In genomic region chr19:48501961-48502719, GRCh38 we compare ENCODE assay signal across 6 cellular contexts. TPM values are rescaled to one million over a fixed set of nuclear protein-coding genes. Genes with fewer than 3 reads are reported as not detected.
DNase-seq lines count a peak whose midpoint lies in the region; ATAC-seq, FAIRE-seq and TF ChIP-seq lines count a peak whose summit lies in the region.

No MANE protein-coding gene starts in this region.

- H3K27ac Mint-ChIP-seq in CD4-positive, CD25-positive, alpha-beta regulatory T cell, result peak overlapping the region in 1 of 3 donors; percentile 74
- no peak overlapping the region for H3K27ac Mint-ChIP-seq in T-helper 2 cell treated with Interferon-gamma antibody and Interleukin-4, amounts not matched to agents 5 μg/mL and 100 μg/mL, for 36 hours

- H3K4me3 Mint-ChIP-seq in CD4-positive, CD25-positive, alpha-beta regulatory T cell, result peak overlapping the region in 3 of 4 donors; percentile 38 to 81 (median 67)
- peak overlapping the region; percentile 63 for H3K4me3 Mint-ChIP-seq in T-helper 2 cell treated with Interferon-gamma antibody and Interleukin-4, amounts not matched to agents 5 μg/mL and 100 μg/mL, for 36 hours

- H3F3A ChIP-seq in MM.1S (ENCODE audit: insufficient read depth, low read length), result no peaks in the 10 kb centered on the region

- ATAC-seq in CD4-positive, CD25-positive, alpha-beta regulatory T cell (ENCODE audit: low read depth in 2 of 2), result peak; percentile 51 to 66
- ATAC-seq in HG03175 (IDR thresholded peaks at IDR 0.05; ENCODE audit: unreplicated experiment), result no peak

- no TSS peak for BruUV-seq in endothelial cell of umbilical vein (replicated peaks; lab: Mats Ljungman, UMichigan)

- H3K4me3 ChIP-seq in CD4-positive, CD25-positive, alpha-beta regulatory T cell (ENCODE audit: low read depth, low read length), result no peak overlapping the region
- H3K4me3 ChIP-seq in MM.1S (ENCODE audit: low read length), result peak overlapping the region; percentile 15; the same call in 1 of the 2 replicates
- H3K4me3 ChIP-seq in endothelial cell of umbilical vein (replicated peaks in 1 of 3; ENCODE audit: insufficient read depth in 1 of 3, low read depth in 1 of 3, low read length in 3 of 3), result no peak overlapping the region

- H3K79me2 ChIP-seq in MM.1S (ENCODE audit: low read length) (no peaks in the 10 kb centered on the region), endothelial cell of umbilical vein (ENCODE audit: control insufficient read depth, insufficient read depth, low read length) (no peaks in the 10 kb centered on the region)

- no peaks in the 10 kb centered on the region for H3K9me2 ChIP-seq in MM.1S (replicated peaks; ENCODE audit: insufficient read depth, low read length)

- H3K4me2 ChIP-seq in MM.1S (ENCODE audit: low read depth, low read length) (peak overlapping the region; percentile 83), endothelial cell of umbilical vein (ENCODE audit: insufficient read depth, low read length) (no peak overlapping the region)

- no peaks in the 10 kb centered on the region for H3K9me3 ChIP-seq in CD4-positive, CD25-positive, alpha-beta regulatory T cell (ENCODE audit: control insufficient read depth in 2 of 2, low read length in 2 of 2)
- H3K9me3 ChIP-seq in MM.1S (replicated peaks; ENCODE audit: insufficient read depth, low read length) (no peaks in the 10 kb centered on the region), endothelial cell of umbilical vein (replicated peaks; ENCODE audit: control insufficient read depth, insufficient read depth, low read length) (no peaks in the 10 kb centered on the region)

- peaks cover 10% of the 10 kb centered on the region for H3K4me1 ChIP-seq in CD4-positive, CD25-positive, alpha-beta regulatory T cell (ENCODE audit: control insufficient read depth, insufficient read depth, low read length, poor library complexity, severe bottlenecking)
- H3K4me1 ChIP-seq in MM.1S (ENCODE audit: low read length) (no peaks in the 10 kb centered on the region), endothelial cell of umbilical vein (ENCODE audit: control insufficient read depth, extremely low read depth, insufficient read depth, low read length) (no peaks in the 10 kb centered on the region)

- no peak for TF ChIP-seq POLR2A in endothelial cell of umbilical vein (IDR thresholded peaks at IDR 0.05; ENCODE audit: low read depth, low read length)

- POLR2A ChIA-PET in endothelial cell of umbilical vein (lab: Charles Lee), result no interaction called here

- peaks cover 0 to 31% (median 3%) of the 10 kb centered on the region in 4 donors for H3K4me1 Mint-ChIP-seq in CD4-positive, CD25-positive, alpha-beta regulatory T cell
- H3K4me1 Mint-ChIP-seq in T-helper 2 cell treated with Interferon-gamma antibody and Interleukin-4, amounts not matched to agents 5 μg/mL and 100 μg/mL, for 36 hours (ENCODE audit: low read depth), result peaks cover 5% of the 10 kb centered on the region

- dilution Hi-C loops in endothelial cell of umbilical vein (cut with MboI; ENCODE audit: extremely low pct_ligation_motif_present, low sequenced_read_pairs), result no loop called here

- H3K9ac ChIP-seq in MM.1S (ENCODE audit: low read length), result no peak overlapping the region
- no peak overlapping the region for H3K9ac ChIP-seq in endothelial cell of umbilical vein (replicated peaks; ENCODE audit: extremely low read depth, insufficient read depth, low read length)

- no peaks in the 10 kb centered on the region for H3K9me1 ChIP-seq in endothelial cell of umbilical vein (replicated peaks; ENCODE audit: control insufficient read depth, extremely low read depth, insufficient read depth, low read length)

- H3K27ac ChIP-seq in CD4-positive, CD25-positive, alpha-beta regulatory T cell (ENCODE audit: insufficient read depth, low read length, poor library complexity, severe bottlenecking), result peak overlapping the region; percentile 47
- H3K27ac ChIP-seq in MM.1S (ENCODE audit: low read length), result no peak overlapping the region
- no peak overlapping the region for H3K27ac ChIP-seq in endothelial cell of umbilical vein (ENCODE audit: insufficient read depth, low read depth, low read length)

- peaks cover 9% of the 10 kb centered on the region for H3K27me3 Mint-ChIP-seq in CD4-positive, CD25-positive, alpha-beta regulatory T cell
- H3K27me3 Mint-ChIP-seq in T-helper 2 cell treated with Interferon-gamma antibody and Interleukin-4, amounts not matched to agents 5 μg/mL and 100 μg/mL, for 36 hours (ENCODE audit: low read depth), result peaks cover 2% of the 10 kb centered on the region

- peaks cover 3% of the 10 kb centered on the region for H3K36me3 Mint-ChIP-seq in CD4-positive, CD25-positive, alpha-beta regulatory T cell
- no peaks in the 10 kb centered on the region for H3K36me3 Mint-ChIP-seq in T-helper 2 cell treated with Interferon-gamma antibody and Interleukin-4, amounts not matched to agents 5 μg/mL and 100 μg/mL, for 36 hours (ENCODE audit: low read depth)

- FAIRE-seq in endothelial cell of umbilical vein (lab: Jason Lieb, UNC), result peak; percentile 24

- no peaks in the 10 kb centered on the region for H3K27me3 ChIP-seq in CD4-positive, CD25-positive, alpha-beta regulatory T cell (ENCODE audit: control insufficient read depth, insufficient read depth, low read length)
- H3K27me3 ChIP-seq in MM.1S (replicated peaks; ENCODE audit: insufficient read depth, low read length) (peaks cover 42% of the 10 kb centered on the region), endothelial cell of umbilical vein (ENCODE audit: control insufficient read depth in 2 of 2, insufficient read depth in 2 of 2, low read length in 2 of 2) (peaks cover 2 to 7% of the 10 kb centered on the region in 2 experiments)

- H3K9me3 Mint-ChIP-seq in CD4-positive, CD25-positive, alpha-beta regulatory T cell, result no peaks in the 10 kb centered on the region
- H3K9me3 Mint-ChIP-seq in T-helper 2 cell treated with Interferon-gamma antibody and Interleukin-4, amounts not matched to agents 5 μg/mL and 100 μg/mL, for 36 hours, result no peaks in the 10 kb centered on the region

- H4K20me1 ChIP-seq in MM.1S (ENCODE audit: insufficient read depth, low read length) (no peaks in the 10 kb centered on the region), endothelial cell of umbilical vein (replicated peaks; ENCODE audit: control insufficient read depth, extremely low read depth, insufficient read depth, low read length) (no peaks in the 10 kb centered on the region)

- TF ChIP-seq CTCF in MM.1S (IDR thresholded peaks at IDR 0.05; ENCODE audit: low read length) (no peak), endothelial cell of umbilical vein (IDR thresholded peaks at IDR 0.05; ENCODE audit: extremely low read depth in 1 of 2, insufficient read depth in 1 of 2, low read depth in 1 of 2, low read length in 2 of 2) (no peak)

- CTCF ChIA-PET in endothelial cell of umbilical vein (lab: Charles Lee), result interaction anchor here (1.0 to 1.1 kb wide), 2 partner anchors 12 to 82 kb away, joined by 5 read pairs; no protein-coding TSS in a partner anchor

- intact Hi-C loops in endothelial cell of umbilical vein (cut with micrococcal nuclease), result no loop called here

- DNase-seq in CD4-positive, CD25-positive, alpha-beta regulatory T cell, result peak; percentile 67 to 82 (median 69)
- DNase-seq in MM.1S (peak; percentile 91), endothelial cell of umbilical vein (ENCODE audit: low read depth, low spot score) (no peak)
- DNase-seq in T-helper 2 cell treated with Interferon-gamma antibody and Interleukin-4, amounts not matched to agents 5 μg/mL and 100 μg/mL, for 36 hours (ENCODE audit: low spot score), result peak; percentile 49
- peak; percentile 71 to 72 for DNase-seq in stimulated activated CD4-positive, alpha-beta T cell treated with anti-CD3 and anti-CD28 coated beads, Interleukin-2, amount 100 ng/mL, for 24 hours

- no peaks in the 10 kb centered on the region for H3K36me3 ChIP-seq in CD4-positive, CD25-positive, alpha-beta regulatory T cell (ENCODE audit: control insufficient read depth, insufficient read depth, low read length)
- H3K36me3 ChIP-seq in MM.1S (replicated peaks; ENCODE audit: insufficient read depth, low read length) (no peaks in the 10 kb centered on the region), endothelial cell of umbilical vein (ENCODE audit: control insufficient read depth in 2 of 2, extremely low read depth in 1 of 2, insufficient read depth in 2 of 2, low read length in 2 of 2) (no peaks in the 10 kb centered on the region)

- peak overlapping the region; percentile 18 for H2AFZ ChIP-seq in MM.1S (ENCODE audit: low read length)
- H2AFZ ChIP-seq in endothelial cell of umbilical vein (ENCODE audit: low read depth, low read length), result peak overlapping the region; percentile 29

RNA-seq across cellular contexts. Expression of gene LMTK3, which starts 9.5 kb away (rescaled TPM):
- total RNA-seq in CD4-positive, CD25-positive, alpha-beta regulatory T cell, result 6.3 TPM
- not detected for polyA plus RNA-seq in CD4-positive, CD25-positive, alpha-beta regulatory T cell
- 0.11 TPM in 1 of 2 replicates, not detected in the other for total RNA-seq in endothelial cell of umbilical vein
- 0.05 and 0.14 TPM in 2 replicates for polyA plus RNA-seq in endothelial cell of umbilical vein
- 0.01 TPM in 1 of 2 replicates, not detected in the other for polyA plus RNA-seq in endothelial cell of umbilical vein (2011; cell fraction: cytosol; rRNA removed)
- 0.04 TPM in 1 of 2 replicates, not detected in the other for polyA plus RNA-seq in endothelial cell of umbilical vein (2011; cell fraction: nucleus; rRNA removed)
- 0.16 and 0.35 TPM in 2 replicates for polyA plus RNA-seq in endothelial cell of umbilical vein (2012)
- not detected in 2 replicates for polyA minus RNA-seq in endothelial cell of umbilical vein
- polyA minus RNA-seq in endothelial cell of umbilical vein (2011; cell fraction: cytosol; rRNA and poly(A)+ RNA removed), result 0.51 TPM
- 0.24 TPM in 1 of 2 replicates, not detected in the other for polyA minus RNA-seq in endothelial cell of umbilical vein (2011; cell fraction: nucleus; rRNA and poly(A)+ RNA removed)

RNA-seq across cellular contexts. Expression of gene CYTH2, which starts 33.0 kb away (rescaled TPM):
- 46.7 TPM for total RNA-seq in CD4-positive, CD25-positive, alpha-beta regulatory T cell
- polyA plus RNA-seq in CD4-positive, CD25-positive, alpha-beta regulatory T cell, result 10 to 100 TPM; 24.2 to 35.0 (median 30.2) TPM
- total RNA-seq in endothelial cell of umbilical vein, result 119 and 125 TPM in 2 replicates
- 98.4 and 98.6 TPM in 2 replicates for polyA plus RNA-seq in endothelial cell of umbilical vein
- 91.8 and 108 TPM in 2 replicates for polyA plus RNA-seq in endothelial cell of umbilical vein (2011; cell fraction: cytosol; rRNA removed)
- 309 and 317 TPM in 2 replicates for polyA plus RNA-seq in endothelial cell of umbilical vein (2011; cell fraction: nucleus; rRNA removed)
- 61.0 and 67.4 TPM in 2 replicates for polyA plus RNA-seq in endothelial cell of umbilical vein (2012)
- polyA minus RNA-seq in endothelial cell of umbilical vein, result 85.6 and 95.7 TPM in 2 replicates
- polyA minus RNA-seq in endothelial cell of umbilical vein (2011; cell fraction: cytosol; rRNA and poly(A)+ RNA removed), result 14.1 TPM
- 109 and 123 TPM in 2 replicates for polyA minus RNA-seq in endothelial cell of umbilical vein (2011; cell fraction: nucleus; rRNA and poly(A)+ RNA removed)

RNA-seq across cellular contexts. Expression of gene KCNJ14, which starts 46.8 kb away (rescaled TPM):
- 2.2 TPM for total RNA-seq in CD4-positive, CD25-positive, alpha-beta regulatory T cell
- polyA plus RNA-seq in CD4-positive, CD25-positive, alpha-beta regulatory T cell, result under 1 TPM in 3 of 4 donors, not detected in 1; 0.03 to 0.28 (median 0.18) TPM
- 0.92 and 1.4 TPM in 2 replicates for total RNA-seq in endothelial cell of umbilical vein
- polyA plus RNA-seq in endothelial cell of umbilical vein, result 0.26 and 0.32 TPM in 2 replicates
- polyA plus RNA-seq in endothelial cell of umbilical vein (2011; cell fraction: cytosol; rRNA removed), result 0.20 and 0.22 TPM in 2 replicates
- polyA plus RNA-seq in endothelial cell of umbilical vein (2011; cell fraction: nucleus; rRNA removed), result 1.5 and 1.7 TPM in 2 replicates
- polyA plus RNA-seq in endothelial cell of umbilical vein (2012), result 0.27 and 0.33 TPM in 2 replicates
- polyA minus RNA-seq in endothelial cell of umbilical vein, result 0.62 and 0.80 TPM in 2 replicates
- 1.7 TPM for polyA minus RNA-seq in endothelial cell of umbilical vein (2011; cell fraction: cytosol; rRNA and poly(A)+ RNA removed)
- polyA minus RNA-seq in endothelial cell of umbilical vein (2011; cell fraction: nucleus; rRNA and poly(A)+ RNA removed), result 1.3 and 1.7 TPM in 2 replicates

RNA-seq across cellular contexts. Expression of gene SULT2B1, which starts 49.8 kb away (rescaled TPM):
- not detected for total RNA-seq in CD4-positive, CD25-positive, alpha-beta regulatory T cell
- under 1 TPM in 2 of 4 donors, not detected in 2; 0.16 to 0.82 TPM for polyA plus RNA-seq in CD4-positive, CD25-positive, alpha-beta regulatory T cell
- total RNA-seq in endothelial cell of umbilical vein, result not detected in 2 replicates
- not detected in 2 replicates for polyA plus RNA-seq in endothelial cell of umbilical vein
- not detected in 2 replicates for polyA plus RNA-seq in endothelial cell of umbilical vein (2011; cell fraction: cytosol; rRNA removed)
- not detected in 2 replicates for polyA plus RNA-seq in endothelial cell of umbilical vein (2011; cell fraction: nucleus; rRNA removed)
- 0.19 and 0.20 TPM in 2 replicates for polyA plus RNA-seq in endothelial cell of umbilical vein (2012)
- polyA minus RNA-seq in endothelial cell of umbilical vein, result not detected in 2 replicates
- polyA minus RNA-seq in endothelial cell of umbilical vein (2011; cell fraction: cytosol; rRNA and poly(A)+ RNA removed), result not detected
- not detected in 2 replicates for polyA minus RNA-seq in endothelial cell of umbilical vein (2011; cell fraction: nucleus; rRNA and poly(A)+ RNA removed)

RNA-seq across cellular contexts. Expression of gene GRWD1, which starts 56.4 kb away (rescaled TPM):
- 29.0 TPM for total RNA-seq in CD4-positive, CD25-positive, alpha-beta regulatory T cell
- polyA plus RNA-seq in CD4-positive, CD25-positive, alpha-beta regulatory T cell, result 10 to 100 TPM; 33.9 to 52.9 (median 43.1) TPM
- total RNA-seq in endothelial cell of umbilical vein, result 52.7 and 52.8 TPM in 2 replicates
- 26.3 and 26.8 TPM in 2 replicates for polyA plus RNA-seq in endothelial cell of umbilical vein
- polyA plus RNA-seq in endothelial cell of umbilical vein (2011; cell fraction: cytosol; rRNA removed), result 24.3 and 29.0 TPM in 2 replicates
- 18.1 and 25.8 TPM in 2 replicates for polyA plus RNA-seq in endothelial cell of umbilical vein (2011; cell fraction: nucleus; rRNA removed)
- polyA plus RNA-seq in endothelial cell of umbilical vein (2012), result 30.6 and 31.3 TPM in 2 replicates
- polyA minus RNA-seq in endothelial cell of umbilical vein, result 12.5 and 21.5 TPM in 2 replicates
- 36.8 TPM for polyA minus RNA-seq in endothelial cell of umbilical vein (2011; cell fraction: cytosol; rRNA and poly(A)+ RNA removed)
- 9.3 and 11.5 TPM in 2 replicates for polyA minus RNA-seq in endothelial cell of umbilical vein (2011; cell fraction: nucleus; rRNA and poly(A)+ RNA removed)
